ENCODE assay signal across 26 cellular contexts in the genomic region with DNA sequence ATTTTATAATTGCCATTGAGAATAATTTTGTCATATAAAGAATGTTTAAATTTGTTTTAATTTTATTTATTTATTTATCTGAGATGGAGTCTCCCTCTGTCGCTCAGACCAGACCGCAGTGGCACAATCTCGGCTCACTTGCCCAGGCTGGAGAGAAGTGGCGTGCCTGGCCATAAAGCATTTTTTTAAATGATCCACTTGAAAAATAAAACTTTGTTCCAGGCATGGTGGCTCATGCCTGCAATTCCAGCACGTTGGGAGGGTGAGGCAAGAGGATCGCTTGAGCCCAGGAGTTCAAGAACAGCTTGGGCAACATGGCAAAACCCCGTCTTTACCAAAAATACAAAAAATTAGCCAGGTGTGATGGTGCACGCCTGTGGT. TPM values are rescaled to one million over a fixed set of nuclear protein-coding genes. Genes with fewer than 3 reads are reported as not detected.
DNase-seq lines count a peak whose midpoint lies in the region; ATAC-seq and TF ChIP-seq lines count a peak whose summit lies in the region.
"Had no signal": no experiment of that assay in that cellular context is flagged by ENCODE, and none has a peak within 500 bp of the region (broad histone marks: within the 10 kb centered on the region; RNA-seq: fewer than 3 reads in every experiment).

No MANE protein-coding gene starts in this region.

- peaks cover 57 to 78% (median 60%) of the 10 kb centered on the region in 3 donors for H3K4me1 Mint-ChIP-seq in CD8-positive, alpha-beta memory T cell
- peaks cover 58% of the 10 kb centered on the region for H3K4me1 Mint-ChIP-seq in stimulated activated memory B cell treated with anti-CD40 and anti-IgM and Interleukin-4, amounts not matched to agents 10 μg/mL and 1 μg/mL and 100 μg/mL, for 72 hours

- WGBS in hepatocyte (ENCODE audit: low lambda C conversion rate, missing lambda C conversion rate) = 87% methylated on average over 8 of the region's 8 CpGs

- no peaks in the 10 kb centered on the region for H3K36me3 ChIP-seq in CD8-positive, alpha-beta memory T cell (ENCODE audit: insufficient read depth, low read length)
- H3K36me3 ChIP-seq in PC-9 (ENCODE audit: low read depth) (no peaks in the 10 kb centered on the region), hepatocyte (replicated peaks; ENCODE audit: insufficient read depth, low read depth) (no peaks in the 10 kb centered on the region)
- H3K36me3 ChIP-seq: BLaER1, WERI-Rb-1 had no signal

- no TSS peak for BruUV-seq in PC-9 (replicated peaks; lab: Mats Ljungman, UMichigan)

- CTCF ChIA-PET in CD8-positive, alpha-beta memory T cell (lab: Charles Lee) = no interaction called here
- CTCF ChIA-PET in PC-9 (lab: Charles Lee) = no interaction called here

- no peaks in the 10 kb centered on the region for H3K27me3 ChIP-seq in CD8-positive, alpha-beta memory T cell (ENCODE audit: insufficient read depth, low read length, poor library complexity, severe bottlenecking)
- H3K27me3 ChIP-seq in PC-9 (ENCODE audit: insufficient read depth, low read depth) = no peaks in the 10 kb centered on the region
- no peaks in the 10 kb centered on the region for H3K27me3 ChIP-seq in hepatocyte
- H3K27me3 ChIP-seq: BLaER1 had no signal

- no peak overlapping the region for H3K27ac ChIP-seq in CD8-positive, alpha-beta memory T cell (ENCODE audit: low read depth, low read length)
- H3K27ac ChIP-seq in PC-9 = peak overlapping the region; percentile 39; the same call in 1 of the 2 replicates
- peak overlapping the region; percentile 86 for H3K27ac ChIP-seq in hepatocyte
- H3K27ac ChIP-seq: BLaER1, WERI-Rb-1 had no signal

- no peak for ATAC-seq in stimulated activated memory B cell treated with anti-CD40 and anti-IgM and Interleukin-4, amounts not matched to agents 10 μg/mL and 1 μg/mL and 100 μg/mL, for 72 hours
- ATAC-seq: effector memory CD8-positive, alpha-beta T cell; Right ventricle myocardium inferior; stimulated activated naive B cell treated with anti-CD40 and anti-IgM and Interleukin-4, amounts not matched to agents 10 μg/mL and 1 μg/mL and 100 μg/mL, for 72 hours had no signal

- no peak overlapping the region for H3K4me2 ChIP-seq in PC-9
- no peak overlapping the region for H3K4me2 ChIP-seq in hepatocyte

- H3K36me3 Mint-ChIP-seq in CD8-positive, alpha-beta memory T cell = peaks cover 0 to 13% (median under 1%) of the 10 kb centered on the region in 3 donors
- no peaks in the 10 kb centered on the region for H3K36me3 Mint-ChIP-seq in stimulated activated memory B cell treated with anti-CD40 and anti-IgM and Interleukin-4, amounts not matched to agents 10 μg/mL and 1 μg/mL and 100 μg/mL, for 72 hours

- H3K9me3 Mint-ChIP-seq in CD8-positive, alpha-beta memory T cell = peaks cover 0 to 3% (median 2%) of the 10 kb centered on the region in 5 donors
- H3K9me3 Mint-ChIP-seq in stimulated activated memory B cell treated with anti-CD40 and anti-IgM and Interleukin-4, amounts not matched to agents 10 μg/mL and 1 μg/mL and 100 μg/mL, for 72 hours = no peaks in the 10 kb centered on the region
- H3K9me3 Mint-ChIP-seq: activated CD4-positive, alpha-beta memory T cell treated with anti-CD3 and anti-CD28 coated beads, Interleukin-2, amount 10 ng/mL, durations not matched to agents 7 days and 5 days; activated T-cell treated with anti-CD3 and anti-CD28 coated beads, Interleukin-2, amount 50 U/mL, for 24 hours; T-helper 1 cell treated with Interleukin-12 subunit alpha and Interleukin-12 subunit beta and Interleukin-4 antibody, amounts not matched to agents 30 μg/mL and 1 μg/mL, for 36 hours had no signal

- no peak for TF ChIP-seq CTCF in PC-9 (conservative IDR thresholded peaks at IDR 0.05)
- no peak for TF ChIP-seq CTCF in hepatocyte (IDR thresholded peaks at IDR 0.05; ENCODE audit: poor library complexity)

- DNase-seq in CD8-positive, alpha-beta memory T cell = no peak
- DNase-seq in PC-9 = no peak
- no peak for DNase-seq in hepatocyte (ENCODE audit: low spot score)
- no peak for DNase-seq in SIG-M5 treated with dmso at 0.1 percent for 504 hours (lab: John Stamatoyannopoulos, UW; ENCODE audit: unreplicated experiment)
- no peak for DNase-seq in CD1c-positive myeloid dendritic cell (ENCODE audit: extremely low spot score)
- DNase-seq in effector CD4-positive, alpha-beta T cell = no peak
- DNase-seq in GOT3 (lab: John Stamatoyannopoulos, UW) = no peak
- DNase-seq: activated CD4-positive, alpha-beta memory T cell treated with anti-CD3 and anti-CD28 coated beads, Interleukin-2, amount 10 ng/mL, durations not matched to agents 7 days and 5 days; activated naive CD4-positive, alpha-beta T cell treated with anti-CD3 and anti-CD28 coated beads, Interleukin-2, amount 50 U/mL, for 16 hours; activated T-cell treated with anti-CD3 and anti-CD28 coated beads, Interleukin-2, amount 50 U/mL, for 24 hours; cerebellar nuclear complex; DMS79; effector memory CD8-positive, alpha-beta T cell; Karpas-422; NCI-H1092; NCI-H2029 treated with DMSO at 0.1 percent for 48 hours; NCI-H446 treated with DMSO at 0.1 percent for 48 hours; stimulated activated naive B cell treated with anti-CD40 and anti-IgM and Interleukin-4, amounts not matched to agents 10 μg/mL and 1 μg/mL and 100 μg/mL, for 72 hours; WERI-Rb-1 had no signal

- peaks cover 16% of the 10 kb centered on the region; the same call in 1 of the 2 replicates for H3F3A ChIP-seq in PC-9 (ENCODE audit: insufficient read depth, low read depth)

- no peak overlapping the region for H3K4me3 ChIP-seq in CD8-positive, alpha-beta memory T cell (ENCODE audit: low read length)
- H3K4me3 ChIP-seq in PC-9 (no peak overlapping the region), hepatocyte (no peak overlapping the region)
- H3K4me3 ChIP-seq: BLaER1 had no signal

- no peak overlapping the region for H2AFZ ChIP-seq in PC-9
- no peak overlapping the region for H2AFZ ChIP-seq in hepatocyte

- H3K79me2 ChIP-seq in PC-9 (ENCODE audit: low read depth) (no peaks in the 10 kb centered on the region), hepatocyte (no peaks in the 10 kb centered on the region)

- POLR2A ChIA-PET in CD8-positive, alpha-beta memory T cell (lab: Charles Lee) = no interaction called here
- POLR2A ChIA-PET in PC-9 (lab: Charles Lee; ENCODE audit: unreplicated experiment) = no interaction called here

- H3K4me1 ChIP-seq in CD8-positive, alpha-beta memory T cell (ENCODE audit: insufficient read depth, low read length) = peaks cover 53% of the 10 kb centered on the region
- peaks cover 26% of the 10 kb centered on the region for H3K4me1 ChIP-seq in PC-9 (replicated peaks; ENCODE audit: insufficient read depth)
- peaks cover 5% of the 10 kb centered on the region for H3K4me1 ChIP-seq in hepatocyte (ENCODE audit: insufficient read depth)

- H3K4me3 Mint-ChIP-seq in CD8-positive, alpha-beta memory T cell = no peak overlapping the region
- no peak overlapping the region for H3K4me3 Mint-ChIP-seq in stimulated activated memory B cell treated with anti-CD40 and anti-IgM and Interleukin-4, amounts not matched to agents 10 μg/mL and 1 μg/mL and 100 μg/mL, for 72 hours
- H3K4me3 Mint-ChIP-seq: activated CD4-positive, alpha-beta memory T cell treated with anti-CD3 and anti-CD28 coated beads, Interleukin-2, amount 10 ng/mL, durations not matched to agents 7 days and 5 days; activated T-cell treated with anti-CD3 and anti-CD28 coated beads, Interleukin-2, amount 50 U/mL, for 24 hours; effector memory CD8-positive, alpha-beta T cell; stimulated activated naive B cell treated with anti-CD40 and anti-IgM and Interleukin-4, amounts not matched to agents 10 μg/mL and 1 μg/mL and 100 μg/mL, for 72 hours; T-helper 1 cell treated with Interleukin-12 subunit alpha and Interleukin-12 subunit beta and Interleukin-4 antibody, amounts not matched to agents 30 μg/mL and 1 μg/mL, for 36 hours had no signal

- H3K9me3 ChIP-seq in CD8-positive, alpha-beta memory T cell (ENCODE audit: low read length) = no peaks in the 10 kb centered on the region
- no peaks in the 10 kb centered on the region for H3K9me3 ChIP-seq in PC-9 (ENCODE audit: insufficient read depth, low read depth)
- H3K9me3 ChIP-seq in hepatocyte (ENCODE audit: low read depth) = no peaks in the 10 kb centered on the region
- H3K9me3 ChIP-seq: BLaER1 had no signal

- peak overlapping the region in 6 of 8 donors; percentile 23 to 93 (median 60) for H3K27ac Mint-ChIP-seq in CD8-positive, alpha-beta memory T cell
- H3K27ac Mint-ChIP-seq in stimulated activated memory B cell treated with anti-CD40 and anti-IgM and Interleukin-4, amounts not matched to agents 10 μg/mL and 1 μg/mL and 100 μg/mL, for 72 hours = peak overlapping the region; percentile 21
- H3K27ac Mint-ChIP-seq: activated CD4-positive, alpha-beta memory T cell treated with anti-CD3 and anti-CD28 coated beads, Interleukin-2, amount 10 ng/mL, durations not matched to agents 7 days and 5 days; stimulated activated naive B cell treated with anti-CD40 and anti-IgM and Interleukin-4, amounts not matched to agents 10 μg/mL and 1 μg/mL and 100 μg/mL, for 72 hours; T-helper 1 cell treated with Interleukin-12 subunit alpha and Interleukin-12 subunit beta and Interleukin-4 antibody, amounts not matched to agents 30 μg/mL and 1 μg/mL, for 36 hours had no signal

- intact Hi-C loops in PC-9 (cut with micrococcal nuclease; ENCODE audit: unreplicated experiment) = no loop called here

- H3K27me3 Mint-ChIP-seq in CD8-positive, alpha-beta memory T cell = peaks cover 2 to 3% of the 10 kb centered on the region in 2 donors
- no peaks in the 10 kb centered on the region for H3K27me3 Mint-ChIP-seq in stimulated activated memory B cell treated with anti-CD40 and anti-IgM and Interleukin-4, amounts not matched to agents 10 μg/mL and 1 μg/mL and 100 μg/mL, for 72 hours
- H3K27me3 Mint-ChIP-seq: effector memory CD8-positive, alpha-beta T cell had no signal

- no peaks in the 10 kb centered on the region for H3K9me2 ChIP-seq in PC-9 (ENCODE audit: insufficient read depth)
- no peaks in the 10 kb centered on the region for H3K9me2 ChIP-seq in hepatocyte (replicated peaks; ENCODE audit: insufficient read depth)

- H4K20me1 ChIP-seq in PC-9 (ENCODE audit: insufficient read depth) (no peaks in the 10 kb centered on the region), hepatocyte (ENCODE audit: insufficient read depth, poor library complexity, severe bottlenecking) (no peaks in the 10 kb centered on the region)
- H4K20me1 ChIP-seq: BLaER1 had no signal

RNA-seq across cellular contexts. Expression of gene SIT1, which starts 2.1 kb away (rescaled TPM):
- 10 to 100 TPM; 43.1 TPM for total RNA-seq in CD8-positive, alpha-beta memory T cell
- 196 TPM for polyA plus RNA-seq in CD8-positive, alpha-beta memory T cell
- total RNA-seq in PC-9 (2021) (not detected in 2 replicates), hepatocyte (not detected in 2 replicates)
- not detected in 2 replicates for polyA plus RNA-seq in hepatocyte
- total RNA-seq: astrocyte, Right ventricle myocardium inferior had no signal
- polyA plus RNA-seq: fibroblast of lung had no signal

RNA-seq across cellular contexts. Expression of gene RMRP, which starts 5.0 kb away (rescaled TPM):
- over 10,000 TPM in 1 of 2 experiments, 1,000 to 10,000 TPM in 1; 7,718 to 11,549 TPM for total RNA-seq in CD8-positive, alpha-beta memory T cell
- polyA plus RNA-seq in CD8-positive, alpha-beta memory T cell = not detected
- 13,432 and 13,506 TPM in 2 replicates for total RNA-seq in PC-9 (2021)
- total RNA-seq in hepatocyte = 1,377 and 3,174 TPM in 2 replicates
- polyA plus RNA-seq in hepatocyte = not detected in 2 replicates

RNA-seq across cellular contexts. Expression of gene CCDC107, which starts 5.3 kb away (rescaled TPM):
- 10 to 100 TPM; 18.5 to 20.0 TPM for total RNA-seq in CD8-positive, alpha-beta memory T cell
- 105 TPM for polyA plus RNA-seq in CD8-positive, alpha-beta memory T cell
- total RNA-seq in PC-9 (2021) (6.9 and 10.5 TPM in 2 replicates), hepatocyte (12.1 and 13.8 TPM in 2 replicates)
- 39.5 and 42.2 TPM in 2 replicates for polyA plus RNA-seq in hepatocyte

RNA-seq across cellular contexts. Expression of gene ARHGEF39, which starts 12.2 kb away (rescaled TPM):
- total RNA-seq in CD8-positive, alpha-beta memory T cell = 10 to 100 TPM in 1 of 2 experiments, 1 to 10 TPM in 1; 7.7 to 10.7 TPM
- 1.2 TPM for polyA plus RNA-seq in CD8-positive, alpha-beta memory T cell
- total RNA-seq in PC-9 (2021) (13.5 and 15.6 TPM in 2 replicates), hepatocyte (1.8 and 9.4 TPM in 2 replicates)
- 5.2 and 5.6 TPM in 2 replicates for polyA plus RNA-seq in hepatocyte

RNA-seq across cellular contexts. Expression of gene CA9, which starts 20.9 kb away (rescaled TPM):
- under 1 TPM in 1 of 2 experiments, not detected in 1; 0.75 TPM for total RNA-seq in CD8-positive, alpha-beta memory T cell
- polyA plus RNA-seq in CD8-positive, alpha-beta memory T cell = not detected
- total RNA-seq in PC-9 (2021) = 2.5 and 6.6 TPM in 2 replicates
- total RNA-seq in hepatocyte = 0.27 TPM in 1 of 2 replicates, not detected in the other
- polyA plus RNA-seq in hepatocyte = 2.1 and 2.4 TPM in 2 replicates
- total RNA-seq: astrocyte, ureter had no signal

Comparison
In these comparisons a context has a peak if more than half of its experiments do, and no peak if none do; other contexts are left out.
1. RNA of gene SIT1, which starts 2.1 kb away (total RNA-seq): 43.1 TPM in CD8-positive, alpha-beta memory T cell; not detected in PC-9 and not detected in hepatocyte; every median in the first group is over 10 times any median in the second.